Comparison of ENCODE assay signal across 31 cellular contexts in the genomic region with DNA sequence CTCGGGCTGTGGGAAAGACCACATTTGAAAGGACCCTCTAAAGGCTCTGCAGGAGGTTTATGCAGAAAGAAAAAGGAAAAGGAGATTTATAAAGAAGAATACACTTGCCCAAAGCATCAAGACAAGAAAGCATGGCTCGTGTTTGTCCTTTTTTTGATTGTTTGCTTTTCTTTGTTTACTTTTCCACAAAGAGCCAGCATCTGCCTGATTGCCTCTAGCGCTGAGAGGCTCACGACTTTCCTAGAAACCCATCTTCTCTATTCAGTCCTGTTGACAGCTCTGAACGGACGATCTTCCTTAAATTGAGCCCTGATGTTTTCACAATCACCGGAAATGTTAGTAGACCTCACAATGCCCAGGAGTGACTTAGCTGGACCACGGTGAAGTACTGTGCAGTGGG. TPM values are rescaled to one million over a fixed set of nuclear protein-coding genes. Genes with fewer than 3 reads are reported as not detected.
DNase-seq lines count a peak whose midpoint lies in the region; ATAC-seq, FAIRE-seq and TF ChIP-seq lines count a peak whose summit lies in the region.
"Had no signal": no experiment of that assay in that cellular context is flagged by ENCODE, and none has a peak within 500 bp of the region (broad histone marks: within the 10 kb centered on the region; RNA-seq: fewer than 3 reads in every experiment).

No MANE protein-coding gene starts in this region.

- H4K5ac ChIP-seq in mesendoderm (ENCODE audit: low read length), result no peak overlapping the region

- peaks cover 13% of the 10 kb centered on the region; the same call in 1 of the 3 replicates for H3K9me3 ChIP-seq in A549
- no peaks in the 10 kb centered on the region for H3K9me3 ChIP-seq in WERI-Rb-1 (ENCODE audit: severe bottlenecking)

- H3K27me3 ChIP-seq in WERI-Rb-1 (ENCODE audit: insufficient read depth, low read depth, severe bottlenecking) (no peaks in the 10 kb centered on the region), mesendoderm (ENCODE audit: insufficient read depth, low read length, poor library complexity) (no peaks in the 10 kb centered on the region)
- H3K27me3 ChIP-seq: breast epithelium, upper lobe of right lung had no signal

- CTCF ChIA-PET in A549 (lab: Yijun Ruan, JAX), result interaction anchor here (0.9 to 2.5 kb wide), 2 partner anchors 43 kb away, joined by 4 to 9 read pairs; no protein-coding TSS in a partner anchor

- TF ChIP-seq CTCF in A549 (IDR thresholded peaks at IDR 0.05), result no peak
- TF ChIP-seq CTCF in WERI-Rb-1 (IDR thresholded peaks at IDR 0.05; ENCODE audit: low read depth, low read length), result no peak

- no peak overlapping the region for H3K23ac ChIP-seq in mesendoderm (ENCODE audit: low read length)

- H4K8ac ChIP-seq in mesendoderm (ENCODE audit: low read depth, low read length), result no peak overlapping the region

- H3K18ac ChIP-seq in mesendoderm (ENCODE audit: low read length), result no peak overlapping the region

- no peak for TF ChIP-seq POLR2A in A549 (IDR thresholded peaks at IDR 0.05; ENCODE audit: low read length)

- ATAC-seq in A549, result no peak
- no peak for ATAC-seq in HG03196 (IDR thresholded peaks at IDR 0.05; ENCODE audit: unreplicated experiment)
- ATAC-seq: activated T-cell treated with anti-CD3 and anti-CD28 coated beads, Interleukin-2, amount 50 U/mL, for 72 hours; CD8-positive, alpha-beta T cell; esophagus mucosa; GM12878; heart right ventricle; upper lobe of right lung had no signal

- H3K4me1 ChIP-seq in A549 (peaks cover 7% of the 10 kb centered on the region; the same call in 1 of the 3 replicates), mesendoderm (ENCODE audit: control insufficient read depth, low read depth, low read length) (peaks cover 5% of the 10 kb centered on the region)
- H3K4me1 ChIP-seq: breast epithelium, foreskin keratinocyte, heart right ventricle, upper lobe of right lung had no signal

- H3K4me2 ChIP-seq in A549 (peak overlapping the region; percentile 25; the same call in 1 of the 3 replicates), mesendoderm (ENCODE audit: low read length) (no peak overlapping the region)

- no peaks in the 10 kb centered on the region for H3K36me3 ChIP-seq in WERI-Rb-1
- H3K36me3 ChIP-seq in mesendoderm (ENCODE audit: control insufficient read depth, insufficient read depth, low read length), result no peaks in the 10 kb centered on the region
- H3K36me3 ChIP-seq: breast epithelium, heart right ventricle, upper lobe of right lung had no signal

- no peak overlapping the region for H2AK5ac ChIP-seq in mesendoderm (ENCODE audit: low read length)

- no peak overlapping the region for H3K56ac ChIP-seq in mesendoderm (ENCODE audit: low read length)

- H3K79me1 ChIP-seq in mesendoderm (ENCODE audit: low read length), result no peaks in the 10 kb centered on the region

- H3K4ac ChIP-seq in mesendoderm (ENCODE audit: low read depth, low read length), result no peak overlapping the region

- H3K9ac ChIP-seq in mesendoderm (ENCODE audit: low read length), result no peak overlapping the region

- WGBS in A549 (ENCODE audit: missing lambda C conversion rate), result 12% methylated on average over 8 of the region's 8 CpGs
- no CpG with 5 or more reads among the region's 8 CpGs for WGBS in mesendoderm (ENCODE audit: extremely low coverage, insufficient coverage, low lambda C conversion rate)

- H2BK15ac ChIP-seq in mesendoderm (replicated peaks; ENCODE audit: low read depth), result no peak overlapping the region

- TF ChIP-seq EP300 in A549 (IDR thresholded peaks at IDR 0.05), result no peak

- peak; percentile 8 for DNase-seq in DMS79 (lab: John Stamatoyannopoulos, UW)
- no peak for DNase-seq in DMS79 treated with DMSO at 0.1 percent for 48 hours (lab: John Stamatoyannopoulos, UW)
- no peak for DNase-seq in A549 (ENCODE audit: low read depth in 1 of 2, low spot score in 1 of 2)
- peak; percentile 80 for DNase-seq in NCI-H146 treated with DMSO at 0.1 percent for 48 hours (lab: John Stamatoyannopoulos, UW; ENCODE audit: unreplicated experiment)
- DNase-seq in WERI-Rb-1, result no peak
- no peak for DNase-seq in SHP77 treated with DMSO at 0.1 percent for 48 hours (lab: John Stamatoyannopoulos, UW)
- DNase-seq in mesendoderm, result no peak
- DNase-seq: activated CD4-positive, alpha-beta T cell treated with anti-CD3 and anti-CD28 coated beads for 48 hours; activated naive CD4-positive, alpha-beta T cell treated with Interleukin-2 at 50 U/mL for 16 hours; activated T-cell treated with anti-CD3 and anti-CD28 coated beads, Interleukin-2, amount 50 U/mL, for 72 hours; AML-193; amygdala; CD8-positive, alpha-beta T cell; foreskin keratinocyte; heart right ventricle; Karpas-422; mesenchymal stem cell; NCI-H1105; NCI-H2227 treated with DMSO at 0.1 percent for 48 hours; NK-92 treated with Interleukin-12 subunit alpha and Interleukin-12 subunit beta, amount 100 ng/mL, for 24 hours; small intestine; stimulated activated CD4-positive, alpha-beta T cell treated with anti-CD3 and anti-CD28 coated beads, Interleukin-1b, Interleukin-23, amount 100 ng/mL, for 48 hours; T-helper 1 cell; upper lobe of right lung had no signal

- no peak for FAIRE-seq in A549 (lab: Jason Lieb, UNC)
- FAIRE-seq: GM12878, RCC 7860, small intestine had no signal

- no peak overlapping the region for H3K4me3 ChIP-seq in A549
- H3K4me3 ChIP-seq in WERI-Rb-1 (ENCODE audit: low read depth, low read length), result peak overlapping the region; percentile 3; the same call in 1 of the 2 replicates
- H3K4me3 ChIP-seq in mesendoderm (ENCODE audit: low read length), result no peak overlapping the region
- H3K4me3 ChIP-seq: breast epithelium, coronary artery, GM12878, heart right ventricle, upper lobe of right lung had no signal

- H2BK5ac ChIP-seq in mesendoderm (ENCODE audit: low read length), result no peak overlapping the region

- no peak for TF ChIP-seq RAD21 in A549 (conservative IDR thresholded peaks at IDR 0.05 in 1 of 2, IDR thresholded peaks at IDR 0.05 in 1 of 2)

- H3K27ac ChIP-seq in A549 (no peak overlapping the region), WERI-Rb-1 (peak overlapping the region; percentile 73), mesendoderm (ENCODE audit: low read depth, low read length) (no peak overlapping the region)
- H3K27ac ChIP-seq: 22Rv1, breast epithelium, coronary artery, foreskin keratinocyte, heart right ventricle, upper lobe of right lung had no signal

- no peak overlapping the region for H2BK120ac ChIP-seq in mesendoderm (ENCODE audit: low read depth, low read length)

- H3K79me2 ChIP-seq in mesendoderm (ENCODE audit: control insufficient read depth, insufficient read depth, low read length), result no peaks in the 10 kb centered on the region

- POLR2A ChIA-PET in A549 (lab: Yijun Ruan, JAX), result no interaction called here

TF ChIP-seq in A549, 52 proteins besides CTCF, POLR2A, EP300 and RAD21 (continues in another document):
- TF ChIP-seq SMC3 (IDR thresholded peaks at IDR 0.05), result no peak
- TF ChIP-seq CBX2 (IDR thresholded peaks at IDR 0.05; ENCODE audit: borderline replicate concordance, low read depth), result no peak
- TF ChIP-seq FOSL2 (IDR thresholded peaks at IDR 0.05), result no peak
- no peak for TF ChIP-seq FOSL2 (CRISPR knock-in tag; IDR thresholded peaks at IDR 0.05)
- no peak for TF ChIP-seq RNF2 (IDR thresholded peaks at IDR 0.05; ENCODE audit: borderline replicate concordance, low read depth)
- TF ChIP-seq CHD4 (IDR thresholded peaks at IDR 0.05; ENCODE audit: borderline replicate concordance), result no peak
- no peak for TF ChIP-seq BHLHE40 (IDR thresholded peaks at IDR 0.05; ENCODE audit: low read depth, low read length)

RNA-seq across cellular contexts. Expression of a gene that starts 12.5 kb away (rescaled TPM):
- polyA plus RNA-seq in A549 (2011; rRNA removed), result not detected in 2 replicates
- 0.01 TPM in 2 replicates for polyA plus RNA-seq in A549 (2012; cell fraction: cytosol; rRNA removed)
- polyA plus RNA-seq in A549 (2012; cell fraction: nucleus; rRNA removed), result 0.01 and 0.04 TPM in 2 replicates
- polyA plus RNA-seq in A549 (2017; fragmentation: RNase III; extraction: RNeasy Plus Mini Kit Qiagen cat#74134 plus additional on column Dnase treatment), result 0.03 TPM in 1 of 3 replicates, not detected in the others
- 0.08 TPM in 1 of 2 replicates, not detected in the other for polyA minus RNA-seq in A549 (2011; rRNA and poly(A)+ RNA removed)
- polyA plus RNA-seq in mesendoderm (2013, experiment 1 of 2), result 0.01 TPM
- 0.03 TPM for polyA plus RNA-seq in mesendoderm (2013, experiment 2 of 2)
- polyA plus RNA-seq: foreskin keratinocyte, GM12878 had no signal

RNA-seq across cellular contexts. Expression of a gene that starts 17.1 kb away (rescaled TPM):
- 0.05 TPM in 2 replicates for polyA plus RNA-seq in A549 (2011; rRNA removed)
- polyA plus RNA-seq in A549 (2012; cell fraction: cytosol; rRNA removed), result 0.03 and 0.06 TPM in 2 replicates
- 0.05 and 0.10 TPM in 2 replicates for polyA plus RNA-seq in A549 (2012; cell fraction: nucleus; rRNA removed)
- polyA plus RNA-seq in A549 (2017; fragmentation: RNase III; extraction: RNeasy Plus Mini Kit Qiagen cat#74134 plus additional on column Dnase treatment), result 0.08 to 0.14 TPM (median 0.13 TPM) in 3 replicates
- not detected in 2 replicates for polyA minus RNA-seq in A549 (2011; rRNA and poly(A)+ RNA removed)
- polyA plus RNA-seq in mesendoderm (2013, experiment 1 of 2), result 0.37 TPM
- polyA plus RNA-seq in mesendoderm (2013, experiment 2 of 2), result 0.39 TPM
- polyA plus RNA-seq: foreskin keratinocyte, GM12878 had no signal

RNA-seq across cellular contexts. Expression of a gene that starts 35.5 kb away (rescaled TPM):
- polyA plus RNA-seq in A549 (2011; rRNA removed) (not detected in 2 replicates), A549 (2017; fragmentation: RNase III; extraction: RNeasy Plus Mini Kit Qiagen cat#74134 plus additional on column Dnase treatment) (not detected in 3 replicates)
- 0.03 TPM in 1 of 2 replicates, not detected in the other for polyA plus RNA-seq in A549 (2012; cell fraction: cytosol; rRNA removed)
- not detected in 2 replicates for polyA plus RNA-seq in A549 (2012; cell fraction: nucleus; rRNA removed)
- not detected in 2 replicates for polyA minus RNA-seq in A549 (2011; rRNA and poly(A)+ RNA removed)
- 0.01 TPM for polyA plus RNA-seq in mesendoderm (2013, experiment 1 of 2)
- polyA plus RNA-seq in mesendoderm (2013, experiment 2 of 2), result 0.01 TPM
- polyA plus RNA-seq: foreskin keratinocyte, GM12878, small intestine had no signal

Comparison
In these comparisons a context has a peak if more than half of its experiments do, and no peak if none do; other contexts are left out.
1. DNase-seq: peak in DMS79 (single experiment) and NCI-H146 treated with DMSO at 0.1 percent for 48 hours (single experiment); none in DMS79 treated with DMSO at 0.1 percent for 48 hours (single experiment), A549 (0 of 2), WERI-Rb-1 (single experiment), SHP77 treated with DMSO at 0.1 percent for 48 hours (single experiment) and mesendoderm (single experiment).